22 cellular contexts compared by ENCODE assay signal in the genomic region with DNA sequence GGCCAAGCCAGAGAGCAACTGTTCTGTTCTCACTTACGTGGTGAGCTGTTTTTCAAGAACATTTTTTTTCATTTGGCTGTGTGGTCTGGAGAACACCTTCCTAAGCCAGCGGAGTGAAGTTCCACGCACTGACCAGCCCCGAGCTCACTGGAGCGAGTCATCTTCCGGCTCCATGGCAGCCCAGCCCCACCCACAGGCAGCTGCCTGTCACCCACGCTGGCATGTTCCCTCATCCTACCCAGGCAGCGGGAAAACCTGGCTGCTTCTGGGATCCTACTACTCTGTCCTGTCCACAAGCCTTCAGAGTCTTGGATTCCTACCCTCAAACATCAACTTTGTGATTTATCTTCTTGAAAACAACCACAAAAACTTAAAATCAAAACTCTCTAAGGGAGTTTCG.
DNase-seq lines count a peak whose midpoint lies in the region; ATAC-seq and TF ChIP-seq lines count a peak whose summit lies in the region.
"Had no signal": no experiment of that assay in that cellular context is flagged by ENCODE, and none has a peak within 500 bp of the region (broad histone marks: within the 10 kb centered on the region; RNA-seq: fewer than 3 reads in every experiment).

No MANE protein-coding gene starts in this region.

- intact Hi-C loops in ascending aorta (cut with DNase I): loop anchor here (5.0 kb wide), 1 partner anchor 595 kb away; no protein-coding TSS in a partner anchor

- H3K36me3 ChIP-seq in SJSA1: no peaks in the 10 kb centered on the region
- no peaks in the 10 kb centered on the region for H3K36me3 ChIP-seq in ascending aorta
- H3K36me3 ChIP-seq: adrenal gland had no signal

- peak; percentile 29 for ATAC-seq in esophagus mucosa
- no peak for ATAC-seq in omental fat pad (ENCODE audit: low FRiP score)
- no peak for ATAC-seq in HG02870 (IDR thresholded peaks at IDR 0.05; ENCODE audit: unreplicated experiment)
- ATAC-seq: activated T-helper 17 cell treated with anti-CD3 and anti-CD28 coated beads, Interleukin-2, amount 50 U/mL, for 72 hours; K562 had no signal

- TF ChIP-seq CTCF in omental fat pad (IDR thresholded peaks at IDR 0.05) (no peak), ascending aorta (IDR thresholded peaks at IDR 0.05) (no peak)

- H3K4me3 ChIP-seq in SJSA1: no peak overlapping the region
- H3K4me3 ChIP-seq in ascending aorta: no peak overlapping the region
- H3K4me3 ChIP-seq: adrenal gland, heart left ventricle, K562, thyroid gland had no signal

- peak; percentile 21 for DNase-seq in NCI-H345 (lab: John Stamatoyannopoulos, UW)
- DNase-seq in NCI-H345 treated with DMSO at 0.1 percent for 48 hours (lab: John Stamatoyannopoulos, UW; ENCODE audit: unreplicated experiment): no peak
- DNase-seq in SJSA1 (ENCODE audit: low read depth in 1 of 2, low spot score in 2 of 2): peak; percentile 3 to 55
- DNase-seq in omental fat pad (ENCODE audit: low spot score): no peak
- no peak for DNase-seq in ascending aorta (ENCODE audit: low spot score in 2 of 2)
- DNase-seq: adrenal gland; CD4-positive, CD25-positive, alpha-beta regulatory T cell; cortex of kidney; DMS79 treated with DMSO at 0.1 percent for 48 hours; heart left ventricle; kidney glomerular epithelial cell; midbrain; NCI-H1436; NCI-H510A treated with DMSO at 0.1 percent for 48 hours; occipital lobe; stimulated activated CD4-positive, alpha-beta T cell treated with anti-CD3 and anti-CD28 coated beads, Interleukin-4, amount 100 ng/mL, for 4 hours had no signal

- H3K27me3 ChIP-seq in SJSA1 (replicated peaks): no peaks in the 10 kb centered on the region
- no peaks in the 10 kb centered on the region for H3K27me3 ChIP-seq in ascending aorta
- H3K27me3 ChIP-seq: adrenal gland, heart left ventricle, thyroid gland had no signal

- H3K4me1 ChIP-seq in SJSA1 (replicated peaks): peaks cover 13% of the 10 kb centered on the region
- no peaks in the 10 kb centered on the region for H3K4me1 ChIP-seq in ascending aorta
- H3K4me1 ChIP-seq: thyroid gland had no signal

- H3K9me3 ChIP-seq in SJSA1 (replicated peaks): no peaks in the 10 kb centered on the region
- H3K9me3 ChIP-seq in ascending aorta: no peaks in the 10 kb centered on the region
- H3K9me3 ChIP-seq: adrenal gland, heart left ventricle, thyroid gland had no signal

- H3K27ac ChIP-seq in SJSA1 (no peak overlapping the region), temporal lobe (ENCODE audit: low read depth, low read length) (peak overlapping the region; percentile 22), ascending aorta (no peak overlapping the region)
- H3K27ac ChIP-seq: adrenal gland, heart left ventricle, thyroid gland had no signal

Comparison
In these comparisons a context has a peak if more than half of its experiments do, and no peak if none do; other contexts are left out.
1. DNase-seq: peak in NCI-H345 (single experiment) and SJSA1 (2 of 2); none in NCI-H345 treated with DMSO at 0.1 percent for 48 hours (single experiment), omental fat pad (single experiment) and ascending aorta (0 of 2).